In the genomic region with DNA sequence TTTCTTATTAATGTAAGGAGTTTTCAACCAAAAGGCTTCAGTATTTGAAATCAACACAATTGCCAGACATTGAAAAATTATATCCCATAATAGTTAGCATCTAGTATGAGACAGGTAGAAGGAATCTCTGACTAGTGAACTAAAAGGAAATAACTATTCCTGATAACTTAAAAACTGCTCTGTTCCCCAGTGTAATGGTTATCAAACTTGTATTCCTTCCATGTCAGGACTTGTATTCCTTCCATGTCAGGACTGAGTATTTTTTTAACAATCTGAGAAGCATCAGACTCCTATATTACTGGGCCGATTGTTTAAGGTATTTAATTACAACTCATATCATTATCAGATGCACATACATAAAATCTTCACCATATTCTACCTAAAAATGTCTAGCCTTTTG, we compare ENCODE assay signal across 21 cellular contexts.
"Had no signal": no experiment of that assay in that cellular context is flagged by ENCODE, and none has a peak within 500 bp of the region (broad histone marks: within the 10 kb centered on the region; RNA-seq: fewer than 3 reads in every experiment).

No MANE protein-coding gene starts in this region.

- FAIRE-seq: HTR-8/SVneo, K562, RCC 7860 had no signal

- H3K27me3 ChIP-seq: SJCRH30 had no signal

- H3K4me3 ChIP-seq: K562, SJCRH30 had no signal

- H3K9me3 ChIP-seq: SJCRH30 had no signal

- H3K4me1 ChIP-seq: SJCRH30 had no signal

- H3K27ac ChIP-seq: SJCRH30 had no signal

- H3K36me3 ChIP-seq: SJCRH30 had no signal

- DNase-seq: MM.1S, NCI-H1092 treated with DMSO at 0.1 percent for 48 hours, NCI-H1436, NCI-H187, NCI-H2029, NCI-H2081 treated with DMSO at 0.1 percent for 48 hours, NCI-H2171, NCI-H226, NCI-H446, NCI-H510A, NCI-H524 treated with DMSO at 0.1 percent for 48 hours, NCI-H69, NCI-H774, RPMI8226, SHP77 treated with DMSO at 0.1 percent for 48 hours, SJCRH30 had no signal

- ATAC-seq: K562, Right ventricle myocardium inferior, SK-N-SH treated with all-trans-retinoic acid at 6 μM for 48 hours had no signal
